11 cellular contexts compared by ENCODE assay signal in the genomic region with DNA sequence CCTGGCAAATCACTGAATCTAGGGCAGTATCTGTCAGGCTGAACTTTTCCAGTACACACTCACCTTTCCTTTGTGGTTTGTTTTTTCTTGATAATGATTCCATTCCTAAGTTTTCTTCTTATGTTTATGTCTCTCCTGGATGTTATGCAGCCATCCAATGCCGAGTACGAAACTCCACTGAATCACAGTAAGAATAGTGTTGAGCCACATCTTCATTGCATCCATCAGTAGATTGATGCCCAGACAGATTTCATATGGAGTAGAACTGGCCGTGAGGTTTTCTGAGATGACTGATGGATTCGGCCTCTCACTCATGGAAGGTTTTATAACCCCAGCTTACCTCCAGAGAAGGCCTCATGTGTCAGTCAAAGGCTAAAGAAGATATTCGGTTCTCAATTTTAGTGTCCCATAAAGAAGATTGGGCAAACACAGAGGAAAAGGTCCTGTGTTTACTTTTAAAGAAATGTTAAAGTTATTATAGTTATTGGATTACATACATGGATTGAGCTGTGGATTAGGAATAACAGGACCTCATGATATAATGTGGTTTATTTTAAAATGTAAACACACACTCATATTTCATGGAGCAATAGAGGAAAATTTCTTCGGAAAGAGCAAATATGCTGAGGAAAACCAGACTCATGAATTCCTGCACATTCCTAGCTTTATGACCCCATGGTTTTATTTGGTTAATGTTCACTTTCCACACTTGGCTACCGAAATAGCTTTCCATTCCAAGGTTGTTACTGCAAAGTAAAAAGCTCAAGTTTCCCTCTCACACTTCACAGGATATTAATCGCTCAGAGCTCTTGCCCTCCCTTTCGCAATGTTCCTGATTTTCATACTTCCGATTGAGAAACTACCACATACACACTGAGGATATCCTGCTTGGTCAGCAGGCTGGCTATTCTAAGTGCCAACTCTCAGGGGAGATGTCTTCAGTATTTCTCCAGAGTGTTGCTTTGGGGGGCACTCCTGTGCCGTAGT.
DNase-seq lines count a peak whose midpoint lies in the region; ATAC-seq and TF ChIP-seq lines count a peak whose summit lies in the region.
"Had no signal": no experiment of that assay in that cellular context is flagged by ENCODE, and none has a peak within 500 bp of the region (broad histone marks: within the 10 kb centered on the region; RNA-seq: fewer than 3 reads in every experiment).

No MANE protein-coding gene starts in this region.

- intact Hi-C loops in esophagus squamous epithelium (cut with DNase I), result no loop called here

- peak; percentile 96 for DNase-seq in AG09319 (ENCODE audit: extremely low read depth, low read depth)
- peak; percentile 77 for DNase-seq in NOMO-1 treated with dmso at 0.1 percent for 144 hours (lab: John Stamatoyannopoulos, UW; ENCODE audit: unreplicated experiment)
- DNase-seq in esophagus squamous epithelium (lab: John Stamatoyannopoulos, UW), result no peak
- no peak for DNase-seq in activated effector memory CD4-positive, alpha-beta T cell treated with Interleukin-2 at 50 U/mL for 16 hours
- no peak for DNase-seq in immature natural killer cell
- DNase-seq in GDM1 (lab: John Stamatoyannopoulos, UW), result no peak
- DNase-seq: DND-41; stimulated activated CD8-positive, alpha-beta memory T cell treated with anti-CD3 and anti-CD28 coated beads, Interleukin-4, amount 100 ng/mL, for 48 hours; T-helper 17 cell had no signal

- WGBS in esophagus squamous epithelium, 2 donors, result 51 to 59% methylated on average over 10 to 11 of the region's 11 CpGs

- no peak for TF ChIP-seq CTCF in AG09319 (IDR thresholded peaks at IDR 0.05; ENCODE audit: low read depth, low read length)
- no peak for TF ChIP-seq CTCF in esophagus squamous epithelium (IDR thresholded peaks at IDR 0.05)
- TF ChIP-seq CTCF in nephron (IDR thresholded peaks at IDR 0.05; ENCODE audit: unreplicated experiment in 3 of 3), result no peak

- H3K9me3 Mint-ChIP-seq in nephron (peaks cover 4% of the 10 kb centered on the region), immature natural killer cell (peaks cover 0 to 4% (median 0%) of the 10 kb centered on the region in 6 donors)

- no peak for TF ChIP-seq POLR2A in esophagus squamous epithelium (IDR thresholded peaks at IDR 0.05)

- H3K4me3 ChIP-seq in esophagus squamous epithelium, result no peak overlapping the region

- H3K4me1 ChIP-seq in esophagus squamous epithelium, result peaks cover 0 to 11% (median 2%) of the 10 kb centered on the region in 3 donors

- H3K4me3 Mint-ChIP-seq in nephron (no peak overlapping the region), immature natural killer cell (no peak overlapping the region)
- H3K4me3 Mint-ChIP-seq: T-helper 17 cell had no signal

- ATAC-seq in GM18870 (IDR thresholded peaks at IDR 0.05; ENCODE audit: unreplicated experiment), result no peak
- ATAC-seq: T-helper 17 cell had no signal

- no peaks in the 10 kb centered on the region for H3K36me3 Mint-ChIP-seq in nephron (ENCODE audit: low read depth)
- H3K36me3 Mint-ChIP-seq in immature natural killer cell, result no peaks in the 10 kb centered on the region

- peak overlapping the region in 3 of 4 donors; percentile 67 to 87 (median 75) for H3K27ac ChIP-seq in esophagus squamous epithelium

- H3K4me1 Mint-ChIP-seq in nephron, result peaks cover 14% of the 10 kb centered on the region
- H3K4me1 Mint-ChIP-seq in immature natural killer cell, result no peaks in the 10 kb centered on the region
- H3K4me1 Mint-ChIP-seq: T-helper 17 cell had no signal

- no peaks in the 10 kb centered on the region for H3K27me3 ChIP-seq in esophagus squamous epithelium

- H3K27ac Mint-ChIP-seq in nephron (peak overlapping the region; percentile 75 to 84 (median 81)), immature natural killer cell (no peak overlapping the region)
- H3K27ac Mint-ChIP-seq: T-helper 17 cell had no signal

- H3K27me3 Mint-ChIP-seq in nephron (ENCODE audit: low read depth), result peaks cover 9% of the 10 kb centered on the region
- H3K27me3 Mint-ChIP-seq in immature natural killer cell (ENCODE audit: low read depth in 3 of 3), result peaks cover 3 to 12% (median 9%) of the 10 kb centered on the region in 3 donors

- H3K9me3 ChIP-seq in esophagus squamous epithelium, result no peaks in the 10 kb centered on the region

- H3K36me3 ChIP-seq in esophagus squamous epithelium, result no peaks in the 10 kb centered on the region

Comparison
In these comparisons a context has a peak if more than half of its experiments do, and no peak if none do; other contexts are left out.
1. DNase-seq: peak in AG09319 (single experiment) and NOMO-1 treated with dmso at 0.1 percent for 144 hours (single experiment); none in esophagus squamous epithelium (single experiment), activated effector memory CD4-positive, alpha-beta T cell treated with Interleukin-2 at 50 U/mL for 16 hours (single experiment), immature natural killer cell (0 of 3) and GDM1 (single experiment).
2. H3K27ac Mint-ChIP-seq: peak in nephron (3 of 3); none in immature natural killer cell (0 of 6).